In genomic region chr7:53110425-53110824, GRCh38 we compare ENCODE assay signal across 24 cellular contexts.
"Had no signal": no experiment of that assay in that cellular context is flagged by ENCODE, and none has a peak within 500 bp of the region (broad histone marks: within the 10 kb centered on the region; RNA-seq: fewer than 3 reads in every experiment).

No MANE protein-coding gene starts in this region.

- H3K4me1 Mint-ChIP-seq: activated CD4-positive, alpha-beta T cell treated with anti-CD3 and anti-CD28 coated beads, Interleukin-2, amount 10 ng/mL, durations not matched to agents 7 days and 5 days; activated CD8-positive, alpha-beta memory T cell treated with anti-CD3 and anti-CD28 coated beads, Interleukin-2, amount 10 ng/mL, durations not matched to agents 7 days and 5 days; activated naive CD4-positive, alpha-beta T cell treated with anti-CD3 and anti-CD28 coated beads, Interleukin-2, amount 10 ng/mL, durations not matched to agents 7 days and 5 days; naive B cell had no signal

- H3K9me3 ChIP-seq: body of pancreas, lower lobe of right lung, mucosa of descending colon, right lobe of liver, thoracic aorta, vagina had no signal

- H3K4me3 ChIP-seq: body of pancreas, heart right ventricle, lower lobe of right lung, mucosa of descending colon, right lobe of liver, thoracic aorta, vagina had no signal

- H3K27me3 Mint-ChIP-seq: activated CD4-positive, alpha-beta T cell treated with anti-CD3 and anti-CD28 coated beads, Interleukin-2, amount 10 ng/mL, durations not matched to agents 7 days and 5 days; activated CD8-positive, alpha-beta memory T cell treated with anti-CD3 and anti-CD28 coated beads, Interleukin-2, amount 10 ng/mL, durations not matched to agents 7 days and 5 days; activated CD8-positive, alpha-beta T cell treated with anti-CD3 and anti-CD28 coated beads for 36 hours; activated naive CD4-positive, alpha-beta T cell treated with anti-CD3 and anti-CD28 coated beads, Interleukin-2, amount 10 ng/mL, durations not matched to agents 7 days and 5 days; naive B cell; type B pancreatic cell had no signal

- H3K4me1 ChIP-seq: body of pancreas, lower lobe of right lung, right lobe of liver, vagina had no signal

- H3K27me3 ChIP-seq: body of pancreas, heart right ventricle, right lobe of liver, vagina had no signal

- DNase-seq: activated CD4-positive, alpha-beta T cell treated with anti-CD3 and anti-CD28 coated beads, Interleukin-2, amount 10 ng/mL, durations not matched to agents 7 days and 5 days; activated CD8-positive, alpha-beta memory T cell treated with anti-CD3 and anti-CD28 coated beads, Interleukin-2, amount 10 ng/mL, durations not matched to agents 7 days and 5 days; activated CD8-positive, alpha-beta T cell treated with anti-CD3 and anti-CD28 coated beads for 36 hours; activated effector memory CD4-positive, alpha-beta T cell treated with anti-CD3 and anti-CD28 coated beads, Interleukin-2, amount 50 U/mL, for 16 hours; activated naive CD4-positive, alpha-beta T cell treated with anti-CD3 and anti-CD28 coated beads, Interleukin-2, amount 10 ng/mL, durations not matched to agents 7 days and 5 days; activated T-cell treated with anti-CD3 and anti-CD28 coated beads for 4 hours; amygdala; body of pancreas; kidney; lower lobe of right lung; mesendoderm; mucosa of descending colon; naive B cell; occipital lobe; right lobe of liver; small intestine; stimulated activated CD4-positive, alpha-beta T cell treated with anti-CD3 and anti-CD28 coated beads, Interleukin-15, amount 100 ng/mL, for 24 hours; stimulated activated CD4-positive, alpha-beta T cell treated with anti-CD3 and anti-CD28 coated beads, Interleukin-2, amount 100 ng/mL, for 48 hours; stimulated activated naive CD4-positive, alpha-beta T cell treated with Interleukin-2 at 50 U/mL for 16 hours had no signal

- H3K36me3 Mint-ChIP-seq: activated CD8-positive, alpha-beta memory T cell treated with anti-CD3 and anti-CD28 coated beads, Interleukin-2, amount 10 ng/mL, durations not matched to agents 7 days and 5 days; activated naive CD4-positive, alpha-beta T cell treated with anti-CD3 and anti-CD28 coated beads, Interleukin-2, amount 10 ng/mL, durations not matched to agents 7 days and 5 days; naive B cell; type B pancreatic cell had no signal

- H3K27ac ChIP-seq: body of pancreas, lower lobe of right lung, right lobe of liver, thoracic aorta, vagina, VCaP had no signal

- H3K27ac Mint-ChIP-seq: activated CD4-positive, alpha-beta T cell treated with anti-CD3 and anti-CD28 coated beads, Interleukin-2, amount 10 ng/mL, durations not matched to agents 7 days and 5 days; activated CD8-positive, alpha-beta memory T cell treated with anti-CD3 and anti-CD28 coated beads, Interleukin-2, amount 10 ng/mL, durations not matched to agents 7 days and 5 days; activated CD8-positive, alpha-beta T cell treated with anti-CD3 and anti-CD28 coated beads for 36 hours; activated naive CD4-positive, alpha-beta T cell treated with anti-CD3 and anti-CD28 coated beads, Interleukin-2, amount 10 ng/mL, durations not matched to agents 7 days and 5 days; naive B cell; type B pancreatic cell had no signal

- H3K9me3 Mint-ChIP-seq: activated CD4-positive, alpha-beta T cell treated with anti-CD3 and anti-CD28 coated beads, Interleukin-2, amount 10 ng/mL, durations not matched to agents 7 days and 5 days; type B pancreatic cell had no signal

- H3K36me3 ChIP-seq: heart right ventricle, lower lobe of right lung, right lobe of liver, thoracic aorta, vagina had no signal

- H3K4me3 Mint-ChIP-seq: activated CD4-positive, alpha-beta T cell treated with anti-CD3 and anti-CD28 coated beads, Interleukin-2, amount 10 ng/mL, durations not matched to agents 7 days and 5 days; activated CD8-positive, alpha-beta memory T cell treated with anti-CD3 and anti-CD28 coated beads, Interleukin-2, amount 10 ng/mL, durations not matched to agents 7 days and 5 days; activated CD8-positive, alpha-beta T cell treated with anti-CD3 and anti-CD28 coated beads for 36 hours; activated naive CD4-positive, alpha-beta T cell treated with anti-CD3 and anti-CD28 coated beads, Interleukin-2, amount 10 ng/mL, durations not matched to agents 7 days and 5 days; naive B cell; type B pancreatic cell had no signal
